ENCODE assay signal across 7 cellular contexts in genomic region chr20:34675993-34676641, GRCh38. TPM values are rescaled to one million over a fixed set of nuclear protein-coding genes. Genes with fewer than 3 reads are reported as not detected.
A peak's percentile ranks its signal among the peaks of the same experiment; 100 is the strongest.
DNase-seq lines count a peak whose midpoint lies in the region; ATAC-seq and TF ChIP-seq lines count a peak whose summit lies in the region.

No MANE protein-coding gene starts in this region.

- H3K27me3 Mint-ChIP-seq in HFFc6 (ENCODE audit: insufficient read depth): peaks cover 2% of the 10 kb centered on the region; the same call in 1 of the 2 replicates
- no peaks in the 10 kb centered on the region for H3K27me3 Mint-ChIP-seq in T-cell
- H3K27me3 Mint-ChIP-seq in glutamatergic neuron (ENCODE audit: unreplicated experiment): peaks cover 2% of the 10 kb centered on the region

- H3K27ac Mint-ChIP-seq in HFFc6: peak overlapping the region; percentile 94
- H3K27ac Mint-ChIP-seq in T-cell: peak overlapping the region; percentile 88 to 90
- peak overlapping the region; percentile 22 for H3K27ac Mint-ChIP-seq in glutamatergic neuron (ENCODE audit: unreplicated experiment)

- H3K4me3 Mint-ChIP-seq in HFFc6: peak overlapping the region; percentile 94
- H3K4me3 Mint-ChIP-seq in T-cell: peak overlapping the region; percentile 93 to 95 (median 94)
- H3K4me3 Mint-ChIP-seq in glutamatergic neuron (ENCODE audit: unreplicated experiment): peak overlapping the region; percentile 97

- peak overlapping the region in 18 of 21 experiments; percentile 21 to 90 (median 86) for H3K27ac ChIP-seq in skin epidermis

- H3K36me3 Mint-ChIP-seq in HFFc6 (ENCODE audit: low read depth) (no peaks in the 10 kb centered on the region), T-cell (peaks cover 3% of the 10 kb centered on the region), glutamatergic neuron (ENCODE audit: unreplicated experiment) (no peaks in the 10 kb centered on the region)

- ATAC-seq in T-cell (replicated peaks in 1 of 4) (no peak), HG02852 (IDR thresholded peaks at IDR 0.05; ENCODE audit: unreplicated experiment) (no peak)

- H3K9me3 Mint-ChIP-seq in HFFc6: no peaks in the 10 kb centered on the region
- H3K9me3 Mint-ChIP-seq in T-cell: no peaks in the 10 kb centered on the region
- H3K9me3 Mint-ChIP-seq in glutamatergic neuron (ENCODE audit: unreplicated experiment): no peaks in the 10 kb centered on the region

- POLR2A ChIA-PET in T-cell (lab: Charles Lee): interaction anchor here in 1 of 2 donors (0.7 kb wide), 1 partner anchor 42 kb away, joined by 3 read pairs; no protein-coding TSS in a partner anchor

- H3K4me3 ChIP-seq in skin epidermis: peak overlapping the region; percentile 65 to 87 (median 77)

- DNase-seq in HFFc6 (peak; percentile 10), T-cell (no peak), glutamatergic neuron (no peak), T1000 (lab: John Stamatoyannopoulos, UW) (no peak), NCI-H1694 (lab: John Stamatoyannopoulos, UW) (no peak)

- CTCF ChIA-PET in T-cell (lab: Charles Lee): interaction anchor here in 1 of 2 donors (1.4 to 1.5 kb wide), 2 partner anchors 28 to 32 kb away, joined by 3 read pairs; partner anchors contain the start of gene TP53INP2

- TF ChIP-seq CTCF in HFFc6 (IDR thresholded peaks at IDR 0.05): no peak
- TF ChIP-seq CTCF in glutamatergic neuron (IDR thresholded peaks at IDR 0.05; ENCODE audit: partially characterized antibody, unreplicated experiment): no peak

- peaks cover 13% of the 10 kb centered on the region for H3K4me1 Mint-ChIP-seq in HFFc6 (ENCODE audit: low read depth)
- H3K4me1 Mint-ChIP-seq in T-cell: peaks cover 18 to 25% (median 19%) of the 10 kb centered on the region in 3 donors
- peaks cover 6% of the 10 kb centered on the region for H3K4me1 Mint-ChIP-seq in glutamatergic neuron (ENCODE audit: low read depth, unreplicated experiment)

RNA-seq across cellular contexts. Expression of gene PIGU, which starts 0.8 kb away (rescaled TPM):
- total RNA-seq in HFFc6 (2021; fragmentation: NEBNext Ultra II Directional; extraction: Animal tissue kit (Norgen Biotek cat#: 25700)): 10 to 100 TPM; 22.5 to 28.9 (median 24.9) TPM
- total RNA-seq in T-cell (10 to 100 TPM in 4 of 5 donors, 1 to 10 TPM in 1; 8.6 to 17.1 (median 13.6) TPM), glutamatergic neuron (ENCODE audit: unreplicated experiment) (19.4 TPM)

RNA-seq across cellular contexts. Expression of gene TP53INP2, which starts 28.0 kb away (rescaled TPM):
- total RNA-seq in HFFc6 (2021; fragmentation: NEBNext Ultra II Directional; extraction: Animal tissue kit (Norgen Biotek cat#: 25700)): 10 to 100 TPM; 14.2 to 23.8 (median 21.3) TPM
- total RNA-seq in T-cell (10 to 100 TPM in 2 of 5 donors, 1 to 10 TPM in 3; 1.3 to 56.7 (median 1.9) TPM), glutamatergic neuron (ENCODE audit: unreplicated experiment) (178 TPM)

Comparison
In these comparisons a context has a peak if more than half of its experiments do, and no peak if none do; other contexts are left out.
1. H3K27ac Mint-ChIP-seq: peak in every context shown above with its lines; median percentile 94 in HFFc6; 89 in T-cell; 22 in glutamatergic neuron.